In genomic region chr1:155967410-155968400, GRCh38 we compare ENCODE assay signal across 6 cellular contexts. TPM values are rescaled to one million over a fixed set of nuclear protein-coding genes. Genes with fewer than 3 reads are reported as not detected.
DNase-seq lines count a peak whose midpoint lies in the region; ATAC-seq and FAIRE-seq lines count a peak whose summit lies in the region.

No MANE protein-coding gene starts in this region.

- no peaks in the 10 kb centered on the region for H3K27me3 ChIP-seq in small intestine (ENCODE audit: control insufficient read depth in 2 of 2, insufficient read depth in 2 of 2, low read length in 2 of 2)

- H3K4me1 ChIP-seq in small intestine (ENCODE audit: control insufficient read depth in 2 of 2, insufficient read depth in 1 of 2, low read depth in 1 of 2, low read length in 1 of 2), result peaks cover 3 to 15% of the 10 kb centered on the region in 2 donors

- H3K36me3 ChIP-seq in small intestine (ENCODE audit: control insufficient read depth in 2 of 2, insufficient read depth in 2 of 2, low read length in 2 of 2), result peaks cover 15 to 27% of the 10 kb centered on the region in 2 donors

- H3K27me3 Mint-ChIP-seq in activated naive CD8-positive, alpha-beta T cell, result no peaks in the 10 kb centered on the region
- no peaks in the 10 kb centered on the region for H3K27me3 Mint-ChIP-seq in memory B cell

- H3K4me3 Mint-ChIP-seq in activated naive CD8-positive, alpha-beta T cell, result peak overlapping the region; percentile 67
- peak overlapping the region; percentile 67 for H3K4me3 Mint-ChIP-seq in memory B cell

- H3K4me1 Mint-ChIP-seq in activated naive CD8-positive, alpha-beta T cell (ENCODE audit: low read depth), result peaks cover 66% of the 10 kb centered on the region
- H3K4me1 Mint-ChIP-seq in memory B cell, result peaks cover 75% of the 10 kb centered on the region

- WGBS in small intestine, 3 donors, result 53 to 85% (median 80%) methylated on average over 19 of the region's 19 CpGs

- H3K9me3 ChIP-seq in small intestine (ENCODE audit: control insufficient read depth, low read depth), result no peaks in the 10 kb centered on the region

- DNase-seq in DMS153 treated with DMSO at 0.1 percent for 48 hours (lab: John Stamatoyannopoulos, UW; ENCODE audit: unreplicated experiment), result peak; percentile 56
- no peak for DNase-seq in memory B cell (ENCODE audit: low spot score in 2 of 2)
- no peak for DNase-seq in small intestine

- peak overlapping the region; percentile 81 for H3K27ac Mint-ChIP-seq in activated naive CD8-positive, alpha-beta T cell
- H3K27ac Mint-ChIP-seq in memory B cell, result peak overlapping the region; percentile 81

- H3K4me3 ChIP-seq in small intestine (ENCODE audit: low read depth in 1 of 2, low read length in 2 of 2), result no peak overlapping the region

- peak overlapping the region in 1 of 2 donors; percentile 87 for H3K27ac ChIP-seq in small intestine (ENCODE audit: low read depth in 1 of 2, low read length in 1 of 2)

- no peak for ATAC-seq in memory B cell (ENCODE audit: low read depth)
- ATAC-seq in HG03135 (IDR thresholded peaks at IDR 0.05; ENCODE audit: unreplicated experiment), result no peak
- no peak for ATAC-seq in GM19463 (IDR thresholded peaks at IDR 0.05; ENCODE audit: unreplicated experiment)

- no peaks in the 10 kb centered on the region for H3K36me3 Mint-ChIP-seq in activated naive CD8-positive, alpha-beta T cell
- H3K36me3 Mint-ChIP-seq in memory B cell, result peaks cover 40% of the 10 kb centered on the region

- no peaks in the 10 kb centered on the region for H3K9me3 Mint-ChIP-seq in activated naive CD8-positive, alpha-beta T cell (ENCODE audit: low read depth)
- H3K9me3 Mint-ChIP-seq in memory B cell, result no peaks in the 10 kb centered on the region

- FAIRE-seq in small intestine (lab: Jason Lieb, UNC), result no peak

RNA-seq across cellular contexts. Expression of gene ARHGEF2, which starts 10.6 kb away (rescaled TPM):
- polyA plus RNA-seq in small intestine, result 10 to 100 TPM; 14.6 to 41.4 (median 35.1) TPM

RNA-seq across cellular contexts. Expression of gene RXFP4, which starts 26.3 kb away (rescaled TPM):
- polyA plus RNA-seq in small intestine, result 1 to 10 TPM in 1 of 3 donors, under 1 TPM in 1, not detected in 1; 0.82 to 1.3 TPM

RNA-seq across cellular contexts. Expression of gene KHDC4, which starts 33.5 kb away (rescaled TPM):
- 10 to 100 TPM in 2 of 3 donors, 1 to 10 TPM in 1; 7.3 to 29.5 (median 15.0) TPM for polyA plus RNA-seq in small intestine

RNA-seq across cellular contexts. Expression of gene SSR2, which starts 53.0 kb away (rescaled TPM):
- polyA plus RNA-seq in small intestine, result 100 to 1,000 TPM; 133 to 316 (median 223) TPM

RNA-seq across cellular contexts. Expression of gene RIT1, which starts 56.6 kb away (rescaled TPM):
- polyA plus RNA-seq in small intestine, result 10 to 100 TPM in 1 of 3 donors, 1 to 10 TPM in 2; 9.7 to 13.4 (median 9.9) TPM
